3 cellular contexts compared by ENCODE assay signal in the genomic region with DNA sequence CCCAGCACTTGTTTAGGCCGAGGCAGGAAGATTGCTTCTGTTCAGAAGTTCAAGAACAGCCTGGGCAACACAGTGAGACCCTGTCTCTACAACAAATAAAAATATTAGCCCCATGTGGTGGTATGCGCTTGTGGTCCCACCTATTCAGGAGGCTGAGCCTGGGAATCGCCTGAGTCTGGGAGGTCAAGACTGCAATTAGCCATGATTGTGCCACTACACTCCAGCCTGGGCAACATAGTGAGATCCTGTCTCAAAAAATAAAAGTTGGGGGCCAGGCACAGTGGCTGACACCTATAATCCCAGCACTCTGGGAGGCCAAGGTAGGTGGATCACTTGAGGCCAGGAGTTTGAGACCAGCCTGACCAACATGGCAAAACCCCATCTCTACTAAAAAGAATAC. TPM values are rescaled to one million over a fixed set of nuclear protein-coding genes. Genes with fewer than 3 reads are reported as not detected.
"Had no signal": no experiment of that assay in that cellular context is flagged by ENCODE, and none has a peak within 500 bp of the region (broad histone marks: within the 10 kb centered on the region; RNA-seq: fewer than 3 reads in every experiment).

No MANE protein-coding gene starts in this region.

RNA-seq across cellular contexts. Expression of a gene that starts 27.0 kb away (rescaled TPM):
- total RNA-seq: GM23248 had no signal
- polyA plus RNA-seq: GM23248 had no signal

RNA-seq across cellular contexts. Expression of a gene that starts 58.5 kb away (rescaled TPM):
- total RNA-seq: GM23248, H4, H7 had no signal
- polyA plus RNA-seq: GM23248 had no signal
